Comparison of ENCODE assay signal across 2 cellular contexts in genomic region chr3:39497753-39498152, GRCh38.
TF ChIP-seq lines count a peak whose summit lies in the region.

No MANE protein-coding gene starts in this region.

TF ChIP-seq in SK-N-SH, 30 proteins besides CTCF, POLR2A, EP300 and RAD21 (continued from another document):
- TF ChIP-seq MAX (IDR thresholded peaks at IDR 0.05; ENCODE audit: low read depth): no peak
- TF ChIP-seq MEF2A (IDR thresholded peaks at IDR 0.05; ENCODE audit: borderline replicate concordance, low read depth): no peak
- TF ChIP-seq RXRA (IDR thresholded peaks at IDR 0.05; ENCODE audit: borderline replicate concordance, low read depth): no peak
- TF ChIP-seq FOSL2 (IDR thresholded peaks at IDR 0.05; ENCODE audit: borderline replicate concordance, low read depth): no peak
- TF ChIP-seq CHD2 (IDR thresholded peaks at IDR 0.05; ENCODE audit: low read length, partially characterized antibody): no peak
- no peak for TF ChIP-seq PBX3 (IDR thresholded peaks at IDR 0.05)
TF ChIP-seq in SK-N-SH: peak in this region for 0.

TF ChIP-seq in SK-N-SH treated with all-trans-retinoic acid at 6 μM for 48 hours, 23 proteins besides CTCF, POLR2A, EP300 and RAD21 (continued from another document):
- no peak for TF ChIP-seq CSRNP3 (CRISPR knock-in tag; IDR thresholded peaks at IDR 0.05)
- TF ChIP-seq PATZ1 (CRISPR knock-in tag; IDR thresholded peaks at IDR 0.05; ENCODE audit: borderline replicate concordance): no peak
- TF ChIP-seq TOX (CRISPR knock-in tag; IDR thresholded peaks at IDR 0.05; ENCODE audit: borderline replicate concordance): no peak
- no peak for TF ChIP-seq RARB (CRISPR knock-in tag; IDR thresholded peaks at IDR 0.05)
